ENCODE assay signal across 8 cellular contexts in the genomic region with DNA sequence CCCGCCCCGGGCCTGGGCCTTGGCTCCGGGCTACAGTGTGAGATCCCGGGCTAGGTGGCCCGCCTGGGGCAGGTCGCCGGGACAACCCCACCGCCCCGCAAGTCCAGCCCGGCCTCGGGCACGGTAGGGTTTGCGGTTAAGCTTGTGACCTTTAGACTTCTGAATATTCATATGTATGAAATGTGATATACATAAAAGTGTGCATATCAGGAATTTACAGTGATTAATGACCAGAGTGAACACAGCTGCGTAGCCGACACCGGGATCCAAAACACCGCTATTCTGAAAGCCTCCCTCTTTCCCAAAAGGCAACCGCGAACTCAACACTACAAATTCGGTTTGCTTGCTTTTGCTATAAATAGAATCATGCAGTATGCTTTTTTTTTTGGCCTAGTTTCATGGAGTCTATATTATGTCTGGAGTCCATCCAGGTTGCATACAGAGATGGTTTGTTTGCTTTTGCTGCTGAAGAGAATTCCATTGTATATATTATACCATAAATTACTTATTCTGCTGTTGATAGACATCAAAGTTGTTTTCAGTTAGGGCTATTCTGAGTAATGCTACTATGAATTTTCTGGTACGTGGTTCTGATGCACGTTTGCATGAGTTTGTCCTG.
DNase-seq lines count a peak whose midpoint lies in the region; ATAC-seq and TF ChIP-seq lines count a peak whose summit lies in the region.

No MANE protein-coding gene starts in this region.

- DNase-seq in DND-41 (no peak), NCI-H146 treated with DMSO at 0.1 percent for 48 hours (lab: John Stamatoyannopoulos, UW; ENCODE audit: unreplicated experiment) (peak; percentile 17), dedifferentiated amniotic fluid mesenchymal stem cell (ENCODE audit: extremely low spot score) (peak; percentile 18), NCI-H2029 treated with DMSO at 0.1 percent for 48 hours (lab: John Stamatoyannopoulos, UW) (no peak), DMS79 (lab: John Stamatoyannopoulos, UW) (no peak)
- DNase-seq in activated effector memory CD4-positive, alpha-beta T cell treated with Interleukin-2 at 50 U/mL for 16 hours = no peak

- H3K9me3 ChIP-seq in DND-41 (ENCODE audit: insufficient read depth, low read length, severe bottlenecking) = no peaks in the 10 kb centered on the region
- H3K9me3 ChIP-seq in mucosa of rectum (ENCODE audit: control insufficient read depth in 2 of 2, low read length in 2 of 2) = no peaks in the 10 kb centered on the region

- H3K4me2 ChIP-seq in DND-41 (ENCODE audit: insufficient read depth, low read length) = peak overlapping the region; percentile 92

- no peak for TF ChIP-seq CTCF in DND-41 (IDR thresholded peaks at IDR 0.05; ENCODE audit: borderline replicate concordance, extremely low read depth, low read length, poor library complexity, severe bottlenecking)

- H3K36me3 ChIP-seq in DND-41 (ENCODE audit: insufficient read depth, low read length) (peaks cover 27% of the 10 kb centered on the region), mucosa of rectum (ENCODE audit: control insufficient read depth in 2 of 2, insufficient read depth in 2 of 2, low read length in 2 of 2) (peaks cover 7 to 8% of the 10 kb centered on the region in 2 donors)

- H3K4me3 ChIP-seq in DND-41 (ENCODE audit: low read depth in 1 of 2, low read length in 2 of 2) (peak overlapping the region; percentile 98 to 99; a peak in 3 of 4 replicates), mucosa of rectum (ENCODE audit: low read length in 2 of 2) (peak overlapping the region; percentile 92 to 96)

- H3K79me2 ChIP-seq in DND-41 (ENCODE audit: insufficient read depth, low read length) = peaks cover 60% of the 10 kb centered on the region

- H4K20me1 ChIP-seq in DND-41 (ENCODE audit: insufficient read depth, low read length) = peaks cover 36% of the 10 kb centered on the region

- H3K4me1 ChIP-seq in DND-41 (ENCODE audit: insufficient read depth, low read length) (peaks cover 50% of the 10 kb centered on the region), mucosa of rectum (ENCODE audit: control insufficient read depth in 2 of 2, insufficient read depth in 2 of 2, low read length in 2 of 2) (peaks cover 11 to 28% of the 10 kb centered on the region in 2 donors)

- H3K27ac ChIP-seq in DND-41 (ENCODE audit: low read length) (peak overlapping the region; percentile 90), mucosa of rectum (ENCODE audit: low read depth in 2 of 2, low read length in 2 of 2) (peak overlapping the region; percentile 87 to 95)

- ATAC-seq in DND-41 (ENCODE audit: insufficient read depth, low read depth) (no peak; the same call in 2 of the 3 replicates), GM19328 (IDR thresholded peaks at IDR 0.05; ENCODE audit: unreplicated experiment) (no peak)

- H2AFZ ChIP-seq in DND-41 (ENCODE audit: low read depth, low read length) = peak overlapping the region; percentile 95

- H3K27me3 ChIP-seq in DND-41 (ENCODE audit: insufficient read depth, low read length, poor library complexity) (no peaks in the 10 kb centered on the region), mucosa of rectum (ENCODE audit: control insufficient read depth in 2 of 2, insufficient read depth in 2 of 2, low read length in 2 of 2) (no peaks in the 10 kb centered on the region)

- H3K9ac ChIP-seq in DND-41 (ENCODE audit: low read depth, low read length) (peak overlapping the region; percentile 81), mucosa of rectum (ENCODE audit: low read depth in 1 of 2, low read length in 2 of 2) (peak overlapping the region; percentile 85 to 90)

Comparison
In these comparisons a context has a peak if more than half of its experiments do, and no peak if none do; other contexts are left out.
1. DNase-seq: peak in NCI-H146 treated with DMSO at 0.1 percent for 48 hours (single experiment) and dedifferentiated amniotic fluid mesenchymal stem cell (single experiment); none in DND-41 (single experiment), activated effector memory CD4-positive, alpha-beta T cell treated with Interleukin-2 at 50 U/mL for 16 hours (single experiment), NCI-H2029 treated with DMSO at 0.1 percent for 48 hours (single experiment) and DMS79 (single experiment).